ENCODE assay signal across 1 cellular context in the genomic region with DNA sequence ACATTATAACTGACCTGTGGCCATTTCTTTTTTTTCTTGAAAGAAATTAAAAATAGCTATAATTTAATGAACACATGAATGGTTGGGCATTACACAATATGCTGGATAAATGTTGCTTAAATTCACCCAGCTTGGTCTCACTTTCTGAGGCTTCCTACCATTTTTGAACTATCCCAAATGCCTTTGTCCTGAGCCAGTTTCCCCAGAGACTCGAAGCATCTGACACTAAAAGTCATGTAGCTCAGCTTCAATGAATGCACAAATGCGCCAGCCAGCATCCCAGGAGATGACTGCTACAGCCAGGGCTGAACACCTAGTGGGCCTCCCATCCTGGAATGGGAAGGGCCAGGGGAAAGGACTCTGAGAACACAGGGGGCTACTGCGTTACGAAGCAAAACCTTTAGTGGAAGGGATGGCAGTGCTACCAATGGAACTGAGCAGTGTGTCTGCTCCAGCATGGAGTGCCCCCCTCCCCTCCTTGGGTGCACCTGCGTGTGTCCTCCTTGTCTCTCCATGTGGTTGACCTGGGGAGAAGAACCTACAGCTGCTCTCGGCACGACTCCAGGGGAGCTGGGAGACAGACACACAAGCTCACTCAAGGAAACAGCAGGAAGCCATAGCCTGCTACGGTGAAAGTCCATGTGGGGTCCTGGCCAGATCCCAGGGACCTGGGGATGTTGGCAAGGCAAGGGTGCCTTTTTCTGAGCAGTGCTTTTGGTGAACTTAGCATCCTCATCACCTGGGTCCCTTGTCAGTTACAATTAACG.
TF ChIP-seq lines count a peak whose summit lies in the region.

No MANE protein-coding gene starts in this region.

TF ChIP-seq in GM23338, 12 proteins besides CTCF, POLR2A, EP300 and RAD21 (continued from another document):
- no peak for TF ChIP-seq ZNF331 (CRISPR knock-in tag; IDR thresholded peaks at IDR 0.05; ENCODE audit: low read depth)
- TF ChIP-seq, protein P1, sequence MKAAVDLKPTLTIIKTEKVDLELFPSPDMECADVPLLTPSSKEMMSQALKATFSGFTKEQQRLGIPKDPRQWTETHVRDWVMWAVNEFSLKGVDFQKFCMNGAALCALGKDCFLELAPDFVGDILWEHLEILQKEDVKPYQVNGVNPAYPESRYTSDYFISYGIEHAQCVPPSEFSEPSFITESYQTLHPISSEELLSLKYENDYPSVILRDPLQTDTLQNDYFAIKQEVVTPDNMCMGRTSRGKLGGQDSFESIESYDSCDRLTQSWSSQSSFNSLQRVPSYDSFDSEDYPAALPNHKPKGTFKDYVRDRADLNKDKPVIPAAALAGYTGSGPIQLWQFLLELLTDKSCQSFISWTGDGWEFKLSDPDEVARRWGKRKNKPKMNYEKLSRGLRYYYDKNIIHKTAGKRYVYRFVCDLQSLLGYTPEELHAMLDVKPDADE (IDR thresholded peaks at IDR 0.05) = no peak
